Comparison of ENCODE assay signal across 9 cellular contexts in genomic region chr11:120912504-120912903, GRCh38.
DNase-seq lines count a peak whose midpoint lies in the region; ATAC-seq, FAIRE-seq and TF ChIP-seq lines count a peak whose summit lies in the region.
"Had no signal": no experiment of that assay in that cellular context is flagged by ENCODE, and none has a peak within 500 bp of the region (broad histone marks: within the 10 kb centered on the region; RNA-seq: fewer than 3 reads in every experiment).

No MANE protein-coding gene starts in this region.

- no peaks in the 10 kb centered on the region for H3K4me1 Mint-ChIP-seq in stimulated activated effector memory CD8-positive, alpha-beta T cell treated with anti-CD3 and anti-CD28 coated beads, Interleukin-12 subunit alpha, Interleukin-12 subunit beta, amount 100 ng/mL, for 72 hours

- H3K36me3 Mint-ChIP-seq in stimulated activated effector memory CD8-positive, alpha-beta T cell treated with anti-CD3 and anti-CD28 coated beads, Interleukin-12 subunit alpha, Interleukin-12 subunit beta, amount 100 ng/mL, for 72 hours = no peaks in the 10 kb centered on the region
- H3K36me3 Mint-ChIP-seq: naive thymus-derived CD4-positive, alpha-beta T cell had no signal

- ATAC-seq in SK-N-SH treated with all-trans-retinoic acid at 6 μM for 48 hours (peak; percentile 58; the same call in 2 of the 3 replicates), HG03521 (IDR thresholded peaks at IDR 0.05; ENCODE audit: unreplicated experiment) (no peak), GM18517 (IDR thresholded peaks at IDR 0.05; ENCODE audit: unreplicated experiment) (no peak)
- no peak for ATAC-seq in stimulated activated effector memory CD8-positive, alpha-beta T cell treated with anti-CD3 and anti-CD28 coated beads, Interleukin-12 subunit alpha, Interleukin-12 subunit beta, amount 100 ng/mL, for 72 hours
- ATAC-seq: naive thymus-derived CD4-positive, alpha-beta T cell had no signal

- DNase-seq in AG08396 (ENCODE audit: low spot score) (peak; percentile 38), GM18507 (ENCODE audit: extremely low spot score, insufficient read length, low read depth) (no peak), inferior parietal cortex (ENCODE audit: extremely low spot score) (peak; percentile 67), NCI-H2107 treated with DMSO at 0.1 percent for 48 hours (lab: John Stamatoyannopoulos, UW; ENCODE audit: unreplicated experiment) (no peak)
- no peak for DNase-seq in stimulated activated effector memory CD8-positive, alpha-beta T cell treated with anti-CD3 and anti-CD28 coated beads, Interleukin-12 subunit alpha, Interleukin-12 subunit beta, amount 100 ng/mL, for 72 hours (ENCODE audit: low spot score in 2 of 2)
- DNase-seq: naive thymus-derived CD4-positive, alpha-beta T cell had no signal

- no peaks in the 10 kb centered on the region for H3K9me3 Mint-ChIP-seq in stimulated activated effector memory CD8-positive, alpha-beta T cell treated with anti-CD3 and anti-CD28 coated beads, Interleukin-12 subunit alpha, Interleukin-12 subunit beta, amount 100 ng/mL, for 72 hours

- no peak overlapping the region for H3K4me3 Mint-ChIP-seq in stimulated activated effector memory CD8-positive, alpha-beta T cell treated with anti-CD3 and anti-CD28 coated beads, Interleukin-12 subunit alpha, Interleukin-12 subunit beta, amount 100 ng/mL, for 72 hours
- H3K4me3 Mint-ChIP-seq: naive thymus-derived CD4-positive, alpha-beta T cell had no signal

- FAIRE-seq in GM18507 (lab: Jason Lieb, UNC) = peak; percentile 69

- H3K27ac Mint-ChIP-seq in stimulated activated effector memory CD8-positive, alpha-beta T cell treated with anti-CD3 and anti-CD28 coated beads, Interleukin-12 subunit alpha, Interleukin-12 subunit beta, amount 100 ng/mL, for 72 hours = no peak overlapping the region
- H3K27ac Mint-ChIP-seq: naive thymus-derived CD4-positive, alpha-beta T cell had no signal

TF ChIP-seq in SK-N-SH treated with all-trans-retinoic acid at 6 μM for 48 hours, 23 proteins besides CTCF, POLR2A, EP300 and RAD21:
- TF ChIP-seq PATZ1 (CRISPR knock-in tag; IDR thresholded peaks at IDR 0.05; ENCODE audit: borderline replicate concordance) (no peak), POU6F1 (CRISPR knock-in tag; IDR thresholded peaks at IDR 0.05; ENCODE audit: borderline replicate concordance, low read depth) (no peak), TSHZ2 (CRISPR knock-in tag; IDR thresholded peaks at IDR 0.05) (no peak), ZNF70 (CRISPR knock-in tag; IDR thresholded peaks at IDR 0.05) (no peak), ZFP3 (CRISPR knock-in tag; IDR thresholded peaks at IDR 0.05) (no peak), TCF4 (CRISPR knock-in tag; IDR thresholded peaks at IDR 0.05; ENCODE audit: borderline replicate concordance) (no peak), ZFP30 (CRISPR knock-in tag; IDR thresholded peaks at IDR 0.05) (no peak), ESRRG (CRISPR knock-in tag; IDR thresholded peaks at IDR 0.05) (no peak), SNAI2 (CRISPR knock-in tag; IDR thresholded peaks at IDR 0.05) (no peak), ISL1 (CRISPR knock-in tag; IDR thresholded peaks at IDR 0.05) (no peak), CSDC2 (CRISPR knock-in tag; IDR thresholded peaks at IDR 0.05) (no peak), ZNF565 (CRISPR knock-in tag; conservative IDR thresholded peaks at IDR 0.05; ENCODE audit: low read depth) (no peak), ZC3H10 (CRISPR knock-in tag; IDR thresholded peaks at IDR 0.05) (no peak), TOX (CRISPR knock-in tag; IDR thresholded peaks at IDR 0.05; ENCODE audit: borderline replicate concordance) (no peak), RARB (CRISPR knock-in tag; IDR thresholded peaks at IDR 0.05) (no peak), GLIS3 (CRISPR knock-in tag; IDR thresholded peaks at IDR 0.05) (no peak), OSR1 (CRISPR knock-in tag; IDR thresholded peaks at IDR 0.05) (no peak)
- TF ChIP-seq, protein P1, sequence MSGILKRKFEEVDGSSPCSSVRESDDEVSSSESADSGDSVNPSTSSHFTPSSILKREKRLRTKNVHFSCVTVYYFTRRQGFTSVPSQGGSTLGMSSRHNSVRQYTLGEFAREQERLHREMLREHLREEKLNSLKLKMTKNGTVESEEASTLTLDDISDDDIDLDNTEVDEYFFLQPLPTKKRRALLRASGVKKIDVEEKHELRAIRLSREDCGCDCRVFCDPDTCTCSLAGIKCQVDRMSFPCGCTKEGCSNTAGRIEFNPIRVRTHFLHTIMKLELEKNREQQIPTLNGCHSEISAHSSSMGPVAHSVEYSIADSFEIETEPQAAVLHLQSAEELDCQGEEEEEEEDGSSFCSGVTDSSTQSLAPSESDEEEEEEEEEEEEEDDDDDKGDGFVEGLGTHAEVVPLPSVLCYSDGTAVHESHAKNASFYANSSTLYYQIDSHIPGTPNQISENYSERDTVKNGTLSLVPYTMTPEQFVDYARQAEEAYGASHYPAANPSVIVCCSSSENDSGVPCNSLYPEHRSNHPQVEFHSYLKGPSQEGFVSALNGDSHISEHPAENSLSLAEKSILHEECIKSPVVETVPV (CRISPR knock-in tag; IDR thresholded peaks at IDR 0.05) = no peak

Comparison
In these comparisons a context has a peak if more than half of its experiments do, and no peak if none do; other contexts are left out.
1. DNase-seq: peak in AG08396 (single experiment) and inferior parietal cortex (single experiment); none in GM18507 (single experiment), stimulated activated effector memory CD8-positive, alpha-beta T cell treated with anti-CD3 and anti-CD28 coated beads, Interleukin-12 subunit alpha, Interleukin-12 subunit beta, amount 100 ng/mL, for 72 hours (0 of 2) and NCI-H2107 treated with DMSO at 0.1 percent for 48 hours (single experiment).